In the genomic region with DNA sequence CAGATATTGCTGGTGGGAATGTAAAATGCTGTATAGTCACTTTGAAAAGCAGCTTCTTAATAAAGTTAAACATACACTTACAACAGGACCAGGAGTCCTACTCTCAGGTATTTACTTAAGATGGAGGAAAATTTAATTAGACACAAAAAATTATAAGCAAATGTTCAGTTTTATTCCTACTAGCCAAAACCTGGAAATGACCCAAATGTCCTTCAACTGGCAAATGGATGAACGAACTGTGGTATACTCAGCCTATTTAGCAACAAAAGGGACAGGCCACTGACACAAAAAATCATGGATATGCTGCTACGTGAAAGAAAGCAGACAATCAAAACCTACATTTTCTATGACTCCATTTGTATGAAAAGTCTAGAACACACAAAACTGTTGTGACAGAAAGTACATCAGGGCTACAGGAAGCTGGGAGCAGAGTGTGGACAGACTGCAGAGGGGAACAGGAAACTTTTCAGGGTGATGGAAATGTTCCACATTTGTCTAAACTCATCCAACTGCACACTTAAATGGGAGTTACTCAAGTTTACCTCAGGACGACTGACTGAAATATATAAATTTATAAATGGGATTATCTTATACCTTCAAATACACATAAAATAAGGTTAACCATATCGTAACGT, we compare ENCODE assay signal across 29 cellular contexts. TPM values are rescaled to one million over a fixed set of nuclear protein-coding genes. Genes with fewer than 3 reads are reported as not detected.
DNase-seq lines count a peak whose midpoint lies in the region; ATAC-seq, FAIRE-seq and TF ChIP-seq lines count a peak whose summit lies in the region.
"Had no signal": no experiment of that assay in that cellular context is flagged by ENCODE, and none has a peak within 500 bp of the region (broad histone marks: within the 10 kb centered on the region; RNA-seq: fewer than 3 reads in every experiment).

No MANE protein-coding gene starts in this region.

- TF ChIP-seq POLR2A in H54 (IDR thresholded peaks at IDR 0.05; ENCODE audit: low read depth, low read length), result no peak

- H3K79me2 ChIP-seq in keratinocyte (ENCODE audit: control insufficient read depth, insufficient read depth, low read length), result no peaks in the 10 kb centered on the region

- peak; percentile 30 for DNase-seq in DMS 273 (lab: John Stamatoyannopoulos, UW; ENCODE audit: unreplicated experiment)
- DNase-seq in DMS 273 treated with DMSO at 0.1 percent for 48 hours (lab: John Stamatoyannopoulos, UW), result no peak
- no peak for DNase-seq in H54 (ENCODE audit: insufficient read length, low spot score)
- DNase-seq in keratinocyte (ENCODE audit: low read depth, low spot score), result no peak
- no peak for DNase-seq in DMS53 (lab: John Stamatoyannopoulos, UW)
- no peak for DNase-seq in HFFc6
- no peak for DNase-seq in RCC 7860 (ENCODE audit: low spot score)
- DNase-seq: activated CD4-positive, alpha-beta T cell treated with anti-CD3 and anti-CD28 coated beads for 48 hours; activated naive CD4-positive, alpha-beta T cell treated with Interleukin-2 at 50 U/mL for 16 hours; activated T-cell treated with anti-CD3 and anti-CD28 coated beads, Interleukin-2, amount 50 U/mL, for 72 hours; CD4-positive, alpha-beta memory T cell; DMS153; esophagus squamous epithelium; KBM-7; left colon; MG63; NCI-H2081; NCI-H2227 treated with DMSO at 0.1 percent for 48 hours; posterior cingulate gyrus; stimulated activated naive CD4-positive, alpha-beta T cell had no signal

- H3K27ac ChIP-seq in keratinocyte (ENCODE audit: control insufficient read depth, insufficient read depth, low read length), result no peak overlapping the region
- H3K27ac ChIP-seq: 22Rv1, coronary artery, esophagus squamous epithelium, RWPE1 had no signal

- dilution Hi-C loops in keratinocyte (cut with MboI; ENCODE audit: extremely low pct_ligation_motif_present, low sequenced_read_pairs), result no loop called here

- H3K9ac ChIP-seq in keratinocyte (ENCODE audit: control insufficient read depth, extremely low read depth, insufficient read depth, low read length), result no peak overlapping the region

- peaks cover 2 to 4% of the 10 kb centered on the region in 2 experiments for H3K36me3 ChIP-seq in keratinocyte (ENCODE audit: control insufficient read depth in 2 of 2, extremely low read depth in 1 of 2, insufficient read depth in 2 of 2, low read length in 2 of 2)
- H3K36me3 ChIP-seq: MG63 had no signal

- H3K4me1 ChIP-seq in keratinocyte (ENCODE audit: control insufficient read depth, extremely low read depth, insufficient read depth, low read length), result peaks cover 2% of the 10 kb centered on the region

- H4K20me1 ChIP-seq in keratinocyte (ENCODE audit: control insufficient read depth, extremely low read depth, insufficient read depth, low read length), result no peaks in the 10 kb centered on the region

- H3K36me3 Mint-ChIP-seq in activated T-helper 17 cell treated with anti-CD3 and anti-CD28 coated beads, Interleukin-2, amount 50 U/mL, for 72 hours (ENCODE audit: low read depth), result peaks cover 43% of the 10 kb centered on the region
- H3K36me3 Mint-ChIP-seq in HFFc6 (ENCODE audit: low read depth), result peaks cover 7% of the 10 kb centered on the region

- H3K27me3 ChIP-seq in keratinocyte (ENCODE audit: control insufficient read depth, extremely low read depth, insufficient read depth, low read length), result no peaks in the 10 kb centered on the region
- H3K27me3 ChIP-seq: esophagus squamous epithelium, MG63 had no signal

- no peaks in the 10 kb centered on the region for H3K9me1 ChIP-seq in keratinocyte (ENCODE audit: control insufficient read depth, extremely low read depth, insufficient read depth, low read length)

- no peaks in the 10 kb centered on the region for H3K27me3 Mint-ChIP-seq in activated T-helper 17 cell treated with anti-CD3 and anti-CD28 coated beads, Interleukin-2, amount 50 U/mL, for 72 hours
- H3K27me3 Mint-ChIP-seq in HFFc6 (ENCODE audit: insufficient read depth), result no peaks in the 10 kb centered on the region; the same call in 1 of the 2 replicates
- H3K27me3 Mint-ChIP-seq: CD4-positive, alpha-beta memory T cell; memory B cell had no signal

- H3K4me3 Mint-ChIP-seq in activated T-helper 17 cell treated with anti-CD3 and anti-CD28 coated beads, Interleukin-2, amount 50 U/mL, for 72 hours, result peak overlapping the region; percentile 0
- no peak overlapping the region for H3K4me3 Mint-ChIP-seq in HFFc6
- H3K4me3 Mint-ChIP-seq: activated T-cell treated with anti-CD3 and anti-CD28 coated beads, Interleukin-2, amount 50 U/mL, for 72 hours; CD4-positive, alpha-beta memory T cell; memory B cell; T-helper 2 cell treated with Interferon-gamma antibody and Interleukin-4, amounts not matched to agents 5 μg/mL and 100 μg/mL, for 36 hours had no signal

- peaks cover 9% of the 10 kb centered on the region for H3K4me1 Mint-ChIP-seq in activated T-helper 17 cell treated with anti-CD3 and anti-CD28 coated beads, Interleukin-2, amount 50 U/mL, for 72 hours
- peaks cover 9% of the 10 kb centered on the region for H3K4me1 Mint-ChIP-seq in HFFc6 (ENCODE audit: low read depth)

- no peaks in the 10 kb centered on the region for H3K9me3 ChIP-seq in keratinocyte (ENCODE audit: control insufficient read depth, low read depth, low read length)
- H3K9me3 ChIP-seq: esophagus squamous epithelium, MG63 had no signal

- FAIRE-seq in H54 (lab: Jason Lieb, UNC), result peak; percentile 52
- FAIRE-seq in keratinocyte (lab: Jason Lieb, UNC), result peak; percentile 29
- no peak for FAIRE-seq in RCC 7860 (lab: Jason Lieb, UNC)
- FAIRE-seq: bronchial epithelial cell had no signal

- H3K4me3 ChIP-seq in keratinocyte (ENCODE audit: control insufficient read depth in 2 of 3, extremely low read depth in 1 of 3, insufficient read depth in 2 of 3, low read depth in 1 of 3, low read length in 3 of 3), result no peak overlapping the region
- H3K4me3 ChIP-seq: coronary artery, esophagus squamous epithelium, MG63 had no signal

- H2AFZ ChIP-seq in keratinocyte (ENCODE audit: control insufficient read depth, low read length), result no peak overlapping the region

- no peaks in the 10 kb centered on the region for H3K9me3 Mint-ChIP-seq in activated T-helper 17 cell treated with anti-CD3 and anti-CD28 coated beads, Interleukin-2, amount 50 U/mL, for 72 hours
- H3K9me3 Mint-ChIP-seq in HFFc6, result peaks cover 6% of the 10 kb centered on the region; the same call in 1 of the 2 replicates
- H3K9me3 Mint-ChIP-seq: memory B cell had no signal

- no peak overlapping the region for H3K27ac Mint-ChIP-seq in activated T-helper 17 cell treated with anti-CD3 and anti-CD28 coated beads, Interleukin-2, amount 50 U/mL, for 72 hours
- H3K27ac Mint-ChIP-seq in HFFc6, result no peak overlapping the region
- H3K27ac Mint-ChIP-seq: activated T-cell treated with anti-CD3 and anti-CD28 coated beads, Interleukin-2, amount 50 U/mL, for 72 hours; memory B cell; T-helper 2 cell treated with Interferon-gamma antibody and Interleukin-4, amounts not matched to agents 5 μg/mL and 100 μg/mL, for 36 hours had no signal

- TF ChIP-seq CTCF in keratinocyte (optimal IDR thresholded peaks at IDR 0.05 in 1 of 3, IDR thresholded peaks at IDR 0.05 in 1 of 3, conservative IDR thresholded peaks at IDR 0.05 in 1 of 3; ENCODE audit: extremely low read depth in 1 of 3, insufficient read depth in 2 of 3, low read length in 3 of 3) (no peak), HFFc6 (IDR thresholded peaks at IDR 0.05) (no peak)

- H3K4me2 ChIP-seq in keratinocyte (ENCODE audit: control insufficient read depth, extremely low read depth, insufficient read depth, low read depth, low read length), result no peak overlapping the region

- no peak for ATAC-seq in activated T-helper 17 cell treated with anti-CD3 and anti-CD28 coated beads, Interleukin-2, amount 50 U/mL, for 72 hours (replicated peaks)
- ATAC-seq: activated T-cell treated with anti-CD3 and anti-CD28 coated beads, Interleukin-2, amount 50 U/mL, for 72 hours; HCT116; left colon; sciatic nerve had no signal

RNA-seq across cellular contexts. Expression of gene MNT, which starts 49.3 kb away (rescaled TPM):
- 10 to 100 TPM; 28.7 to 33.2 TPM for total RNA-seq in activated T-helper 17 cell treated with anti-CD3 and anti-CD28 coated beads, Interleukin-2, amount 50 U/mL, for 72 hours
- 2.0 to 3.6 TPM (median 2.3 TPM) in 3 replicates for polyA plus RNA-seq in keratinocyte
- 12.9 TPM for polyA plus RNA-seq in keratinocyte (2011; ENCODE audit: low read depth)
- polyA plus RNA-seq in keratinocyte (2011; cell fraction: cytosol; rRNA removed), result 1.3 and 2.4 TPM in 2 replicates
- 12.2 and 20.7 TPM in 2 replicates for polyA plus RNA-seq in keratinocyte (2011; cell fraction: nucleus; rRNA removed)
- 10.4 and 16.5 TPM in 2 replicates for polyA plus RNA-seq in keratinocyte (2012; ENCODE audit: low replicate concordance)
- 3.8 to 8.5 TPM (median 4.9 TPM) in 3 replicates for polyA minus RNA-seq in keratinocyte
- 10.0 TPM for polyA minus RNA-seq in keratinocyte (2011; cell fraction: cytosol; rRNA and poly(A)+ RNA removed)
- 7.6 and 10.6 TPM in 2 replicates for polyA minus RNA-seq in keratinocyte (2011; cell fraction: nucleus; rRNA and poly(A)+ RNA removed)
- total RNA-seq in HFFc6 (2021; fragmentation: NEBNext Ultra II Directional; extraction: Animal tissue kit (Norgen Biotek cat#: 25700)), result 10 to 100 TPM; 19.4 to 25.4 (median 21.9) TPM
